35 cellular contexts compared by ENCODE assay signal in the genomic region with DNA sequence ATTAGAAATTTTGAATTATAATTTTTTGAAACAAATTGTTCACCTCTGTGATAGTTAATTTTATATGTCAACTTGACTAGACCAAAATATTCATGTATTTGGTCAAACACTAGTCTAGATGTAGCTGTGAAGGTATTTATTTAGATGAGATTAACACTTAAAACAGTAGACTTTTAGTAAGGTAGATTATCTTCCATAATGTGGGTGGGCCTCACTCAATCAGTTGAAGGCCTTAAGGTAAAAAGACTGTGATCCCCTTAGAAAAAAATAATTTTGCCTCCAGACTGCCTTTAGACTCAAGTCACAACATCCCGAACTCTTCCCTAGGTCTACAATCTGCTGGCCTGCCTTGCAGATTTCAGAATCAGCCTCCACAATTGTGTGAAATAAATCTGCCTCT.
"Had no signal": no experiment of that assay in that cellular context is flagged by ENCODE, and none has a peak within 500 bp of the region (broad histone marks: within the 10 kb centered on the region; RNA-seq: fewer than 3 reads in every experiment).

No MANE protein-coding gene starts in this region.

- H3K9me3 ChIP-seq: MG63 had no signal

- H3K36me3 ChIP-seq: MG63 had no signal

- H3K4me3 ChIP-seq: MG63 had no signal

- DNase-seq: Kasumi-1, MG63, MM.1S, MV-4-11, NCI-H1048, NCI-H1092, NCI-H1092 treated with DMSO at 0.1 percent for 48 hours, NCI-H1105, NCI-H1105 treated with DMSO at 0.1 percent for 48 hours, NCI-H1417, NCI-H1417 treated with DMSO at 0.1 percent for 48 hours, NCI-H1436, NCI-H1436 treated with DMSO at 0.1 percent for 48 hours, NCI-H146, NCI-H1694, NCI-H1694 treated with DMSO at 0.1 percent for 48 hours, NCI-H187, NCI-H187 treated with DMSO at 0.1 percent for 48 hours, NCI-H1930, NCI-H2029, NCI-H2029 treated with DMSO at 0.1 percent for 48 hours, NCI-H2081, NCI-H2081 treated with DMSO at 0.1 percent for 48 hours, NCI-H2107, NCI-H2171, NCI-H2171 treated with DMSO at 0.1 percent for 48 hours, NCI-H2227 treated with DMSO at 0.1 percent for 48 hours, NCI-H226, NCI-H345, NCI-H446, NCI-H446 treated with DMSO at 0.1 percent for 48 hours, NCI-H510A, NCI-H510A treated with DMSO at 0.1 percent for 48 hours, NCI-H524, NCI-H524 treated with DMSO at 0.1 percent for 48 hours had no signal

- H3K27me3 ChIP-seq: MG63 had no signal
